Comparison of ENCODE assay signal across 20 cellular contexts in the genomic region with DNA sequence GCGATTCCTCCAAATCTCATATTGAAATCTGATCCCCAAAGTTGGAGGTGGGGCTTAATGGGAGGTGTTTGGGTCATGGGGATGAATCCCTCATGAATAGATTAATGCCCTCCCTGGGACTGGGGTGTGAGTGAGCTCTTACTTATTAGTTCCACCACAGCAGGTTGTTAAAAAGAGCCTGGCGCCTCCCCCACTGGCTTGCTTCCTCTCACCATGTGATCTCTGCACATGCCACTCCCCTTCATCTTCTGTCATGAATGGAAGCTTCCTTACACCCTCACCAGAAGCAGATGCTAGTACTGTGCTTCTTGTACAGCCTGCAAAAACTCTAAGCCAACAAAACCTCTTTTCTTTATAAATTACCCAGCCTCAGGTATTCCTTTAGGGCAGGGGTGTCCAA. TPM values are rescaled to one million over a fixed set of nuclear protein-coding genes. Genes with fewer than 3 reads are reported as not detected.
DNase-seq lines count a peak whose midpoint lies in the region; ATAC-seq and TF ChIP-seq lines count a peak whose summit lies in the region.
"Had no signal": no experiment of that assay in that cellular context is flagged by ENCODE, and none has a peak within 500 bp of the region (broad histone marks: within the 10 kb centered on the region; RNA-seq: fewer than 3 reads in every experiment).

No MANE protein-coding gene starts in this region.

- peaks cover 2% of the 10 kb centered on the region for H3K9me3 Mint-ChIP-seq in activated CD4-positive, alpha-beta T cell treated with anti-CD3 and anti-CD28 coated beads for 36 hours (ENCODE audit: low read depth)
- H3K9me3 Mint-ChIP-seq in T-cell (peaks cover 0 to 7% (median 5%) of the 10 kb centered on the region in 3 donors), immature natural killer cell (peaks cover 0 to 7% (median 0%) of the 10 kb centered on the region in 6 donors)
- H3K9me3 Mint-ChIP-seq in stimulated activated memory B cell treated with anti-CD40 and anti-IgM and Interleukin-4, amounts not matched to agents 10 μg/mL and 1 μg/mL and 100 μg/mL, for 72 hours, result peaks cover 3% of the 10 kb centered on the region

- CTCF ChIA-PET in activated CD4-positive, alpha-beta T cell treated with anti-CD3 and anti-CD28 coated beads for 36 hours (lab: Charles Lee), result interaction anchor here (0.7 kb wide), 1 partner anchor 12 kb away, joined by 4 read pairs; no protein-coding TSS in a partner anchor
- CTCF ChIA-PET in T-cell (lab: Charles Lee), result no interaction called here

- H3K27ac ChIP-seq in WERI-Rb-1, result no peak overlapping the region
- H3K27ac ChIP-seq: body of pancreas, spleen, upper lobe of left lung had no signal

- POLR2A ChIA-PET in activated CD4-positive, alpha-beta T cell treated with anti-CD3 and anti-CD28 coated beads for 36 hours (lab: Charles Lee), result no interaction called here
- POLR2A ChIA-PET in T-cell (lab: Charles Lee), result no interaction called here

- TF ChIP-seq CTCF in WERI-Rb-1 (IDR thresholded peaks at IDR 0.05; ENCODE audit: low read depth, low read length), result no peak

- DNase-seq in activated CD4-positive, alpha-beta T cell treated with anti-CD3 and anti-CD28 coated beads for 36 hours, result no peak
- DNase-seq in activated CD4-positive, alpha-beta T cell treated with anti-CD3 and anti-CD28 coated beads, Interleukin-2, amount 50 U/mL, for 48 hours, result no peak
- DNase-seq in T-cell (peak in 6 of 34 experiments; percentile 2 to 15 (median 4)), immature natural killer cell (peak in 2 of 3 donors; percentile 17 to 29), occipital lobe (lab: John Stamatoyannopoulos, UW) (no peak), WERI-Rb-1 (no peak)
- DNase-seq in central memory CD4-positive, alpha-beta T cell, result no peak
- DNase-seq: activated CD4-positive, CD25-positive, alpha-beta regulatory T cell; activated CD8-positive, alpha-beta memory T cell treated with anti-CD3 and anti-CD28 coated beads for 24 hours; activated naive CD8-positive, alpha-beta T cell treated with anti-CD3 and anti-CD28 coated beads, Interleukin-2, amount 10 ng/mL, durations not matched to agents 7 days and 5 days; activated T-cell treated with anti-CD3 and anti-CD28 coated beads, Interleukin-2, amount 50 U/mL, for 72 hours; body of pancreas; EL; left ventricle myocardium superior; mucosa of descending colon; nucleus accumbens; spleen; stimulated activated CD4-positive, alpha-beta T cell treated with anti-CD3 and anti-CD28 coated beads, Interleukin-4, amount 100 ng/mL, for 24 hours; upper lobe of left lung had no signal

- no peaks in the 10 kb centered on the region for H3K27me3 Mint-ChIP-seq in activated CD4-positive, alpha-beta T cell treated with anti-CD3 and anti-CD28 coated beads for 36 hours
- H3K27me3 Mint-ChIP-seq in T-cell (no peaks in the 10 kb centered on the region), immature natural killer cell (ENCODE audit: low read depth in 3 of 3) (no peaks in the 10 kb centered on the region)
- no peaks in the 10 kb centered on the region for H3K27me3 Mint-ChIP-seq in stimulated activated memory B cell treated with anti-CD40 and anti-IgM and Interleukin-4, amounts not matched to agents 10 μg/mL and 1 μg/mL and 100 μg/mL, for 72 hours
- H3K27me3 Mint-ChIP-seq: activated naive CD8-positive, alpha-beta T cell treated with anti-CD3 and anti-CD28 coated beads, Interleukin-2, amount 10 ng/mL, durations not matched to agents 7 days and 5 days had no signal

- H3K36me3 ChIP-seq in WERI-Rb-1, result no peaks in the 10 kb centered on the region
- H3K36me3 ChIP-seq: upper lobe of left lung had no signal

- ATAC-seq in activated CD4-positive, alpha-beta T cell treated with anti-CD3 and anti-CD28 coated beads for 36 hours, result peak; percentile 42
- ATAC-seq in T-cell (replicated peaks in 1 of 4), result peak in 3 of 4 experiments; percentile 43 to 51 (median 44)
- ATAC-seq in stimulated activated memory B cell treated with anti-CD40 and anti-IgM and Interleukin-4, amounts not matched to agents 10 μg/mL and 1 μg/mL and 100 μg/mL, for 72 hours, result no peak
- ATAC-seq: activated T-cell treated with anti-CD3 and anti-CD28 coated beads, Interleukin-2, amount 50 U/mL, for 72 hours; body of pancreas; left ventricle myocardium superior; mucosa of descending colon had no signal

- no peaks in the 10 kb centered on the region for H3K9me3 ChIP-seq in WERI-Rb-1 (ENCODE audit: severe bottlenecking)
- H3K9me3 ChIP-seq: body of pancreas, mucosa of descending colon, upper lobe of left lung had no signal

- H3K4me3 ChIP-seq in WERI-Rb-1 (ENCODE audit: low read depth, low read length), result no peak overlapping the region
- H3K4me3 ChIP-seq: body of pancreas, mucosa of descending colon, spleen, upper lobe of left lung had no signal

- no peaks in the 10 kb centered on the region for H3K27me3 ChIP-seq in WERI-Rb-1 (ENCODE audit: insufficient read depth, low read depth, severe bottlenecking)
- H3K27me3 ChIP-seq: body of pancreas, spleen, upper lobe of left lung had no signal

- peaks cover 17% of the 10 kb centered on the region for H3K4me1 Mint-ChIP-seq in activated CD4-positive, alpha-beta T cell treated with anti-CD3 and anti-CD28 coated beads for 36 hours
- peaks cover 24 to 47% (median 37%) of the 10 kb centered on the region in 3 donors for H3K4me1 Mint-ChIP-seq in T-cell
- peaks cover 71 to 96% of the 10 kb centered on the region in 2 donors for H3K4me1 Mint-ChIP-seq in immature natural killer cell
- peaks cover 58% of the 10 kb centered on the region for H3K4me1 Mint-ChIP-seq in stimulated activated memory B cell treated with anti-CD40 and anti-IgM and Interleukin-4, amounts not matched to agents 10 μg/mL and 1 μg/mL and 100 μg/mL, for 72 hours

- intact Hi-C loops in activated CD4-positive, alpha-beta T cell treated with anti-CD3 and anti-CD28 coated beads for 36 hours (cut with DNase I, micrococcal nuclease), result no loop called here

- peaks cover 30% of the 10 kb centered on the region for H3K36me3 Mint-ChIP-seq in activated CD4-positive, alpha-beta T cell treated with anti-CD3 and anti-CD28 coated beads for 36 hours (ENCODE audit: low read depth)
- H3K36me3 Mint-ChIP-seq in T-cell (peaks cover 20% of the 10 kb centered on the region), immature natural killer cell (peaks cover 7 to 13% (median 9%) of the 10 kb centered on the region in 3 donors)
- peaks cover 49% of the 10 kb centered on the region for H3K36me3 Mint-ChIP-seq in stimulated activated memory B cell treated with anti-CD40 and anti-IgM and Interleukin-4, amounts not matched to agents 10 μg/mL and 1 μg/mL and 100 μg/mL, for 72 hours

- no peak overlapping the region for H3K4me3 Mint-ChIP-seq in activated CD4-positive, alpha-beta T cell treated with anti-CD3 and anti-CD28 coated beads for 36 hours
- H3K4me3 Mint-ChIP-seq in T-cell (no peak overlapping the region), immature natural killer cell (peak overlapping the region; percentile 18 to 52 (median 25))
- no peak overlapping the region for H3K4me3 Mint-ChIP-seq in stimulated activated memory B cell treated with anti-CD40 and anti-IgM and Interleukin-4, amounts not matched to agents 10 μg/mL and 1 μg/mL and 100 μg/mL, for 72 hours
- H3K4me3 Mint-ChIP-seq: activated naive CD8-positive, alpha-beta T cell treated with anti-CD3 and anti-CD28 coated beads, Interleukin-2, amount 10 ng/mL, durations not matched to agents 7 days and 5 days; activated T-cell treated with anti-CD3 and anti-CD28 coated beads, Interleukin-2, amount 50 U/mL, for 72 hours had no signal

- no peak overlapping the region for H3K27ac Mint-ChIP-seq in activated CD4-positive, alpha-beta T cell treated with anti-CD3 and anti-CD28 coated beads for 36 hours
- no peak overlapping the region for H3K27ac Mint-ChIP-seq in T-cell
- peak overlapping the region in 5 of 6 donors; percentile 15 to 73 (median 48) for H3K27ac Mint-ChIP-seq in immature natural killer cell
- H3K27ac Mint-ChIP-seq in stimulated activated memory B cell treated with anti-CD40 and anti-IgM and Interleukin-4, amounts not matched to agents 10 μg/mL and 1 μg/mL and 100 μg/mL, for 72 hours, result peak overlapping the region; percentile 52
- H3K27ac Mint-ChIP-seq: activated naive CD8-positive, alpha-beta T cell treated with anti-CD3 and anti-CD28 coated beads, Interleukin-2, amount 10 ng/mL, durations not matched to agents 7 days and 5 days; activated T-cell treated with anti-CD3 and anti-CD28 coated beads, Interleukin-2, amount 50 U/mL, for 72 hours had no signal

RNA-seq across cellular contexts. Expression of a gene that starts 8.8 kb away (rescaled TPM):
- 10 to 100 TPM; 35.0 to 48.0 TPM for total RNA-seq in activated CD4-positive, alpha-beta T cell treated with anti-CD3 and anti-CD28 coated beads for 36 hours
- 10 to 100 TPM; 17.9 to 30.2 (median 18.5) TPM for total RNA-seq in T-cell
- polyA plus RNA-seq in immature natural killer cell, result 10 to 100 TPM; 66.4 to 96.4 (median 85.9) TPM
- 26.8 TPM for total RNA-seq in occipital lobe

Comparison
In these comparisons a context has a peak if more than half of its experiments do, and no peak if none do; other contexts are left out.
1. DNase-seq: peak in immature natural killer cell (2 of 3); none in activated CD4-positive, alpha-beta T cell treated with anti-CD3 and anti-CD28 coated beads for 36 hours (single experiment), activated CD4-positive, alpha-beta T cell treated with anti-CD3 and anti-CD28 coated beads, Interleukin-2, amount 50 U/mL, for 48 hours (0 of 2), occipital lobe (single experiment), WERI-Rb-1 (single experiment) and central memory CD4-positive, alpha-beta T cell (single experiment).
2. H3K27ac Mint-ChIP-seq: peak in immature natural killer cell (5 of 6) and stimulated activated memory B cell treated with anti-CD40 and anti-IgM and Interleukin-4, amounts not matched to agents 10 μg/mL and 1 μg/mL and 100 μg/mL, for 72 hours (single experiment); none in activated CD4-positive, alpha-beta T cell treated with anti-CD3 and anti-CD28 coated beads for 36 hours (single experiment) and T-cell (0 of 2).
3. H3K4me3 Mint-ChIP-seq: peak in immature natural killer cell (5 of 5); none in activated CD4-positive, alpha-beta T cell treated with anti-CD3 and anti-CD28 coated beads for 36 hours (single experiment), T-cell (0 of 3) and stimulated activated memory B cell treated with anti-CD40 and anti-IgM and Interleukin-4, amounts not matched to agents 10 μg/mL and 1 μg/mL and 100 μg/mL, for 72 hours (single experiment).